ENCODE assay signal across 29 cellular contexts in genomic region chr18:8073167-8073566, GRCh38.
"Had no signal": no experiment of that assay in that cellular context is flagged by ENCODE, and none has a peak within 500 bp of the region (broad histone marks: within the 10 kb centered on the region; RNA-seq: fewer than 3 reads in every experiment).

No MANE protein-coding gene starts in this region.

- H3K27ac ChIP-seq: esophagus squamous epithelium, neural progenitor cell, parathyroid adenoma, suprapubic skin, thyroid gland, vagina had no signal

- H3K9ac ChIP-seq: neural progenitor cell, parathyroid adenoma had no signal

- ATAC-seq: effector memory CD8-positive, alpha-beta T cell; left lobe of liver; naive thymus-derived CD4-positive, alpha-beta T cell; sciatic nerve; stimulated activated naive CD8-positive, alpha-beta T cell treated with anti-CD3 and anti-CD28 coated beads, Interleukin-15, amount 100 ng/mL, for 72 hours had no signal

- DNase-seq: cortex of kidney; effector memory CD8-positive, alpha-beta T cell; erythroblast; esophagus squamous epithelium; head of caudate nucleus; kidney; mesendoderm; midbrain; naive thymus-derived CD4-positive, alpha-beta T cell; stimulated activated CD4-positive, alpha-beta T cell treated with anti-CD3 and anti-CD28 coated beads, Interleukin-12 subunit alpha, Interleukin-12 subunit beta, amount 100 ng/mL, for 4 hours; stimulated activated CD4-positive, alpha-beta T cell treated with anti-CD3 and anti-CD28 coated beads, Interleukin-1b, Interleukin-23, amount 100 ng/mL, for 48 hours; stimulated activated CD4-positive, alpha-beta T cell treated with anti-CD3 and anti-CD28 coated beads, Interleukin-4, amount 100 ng/mL, for 1 hour; stimulated activated CD8-positive, alpha-beta memory T cell treated with anti-CD3 and anti-CD28 coated beads, Interleukin-4, amount 100 ng/mL, for 48 hours; stimulated activated naive CD4-positive, alpha-beta T cell; stimulated activated naive CD8-positive, alpha-beta T cell treated with anti-CD3 and anti-CD28 coated beads, Interleukin-15, amount 100 ng/mL, for 72 hours; thyroid gland; trophoblast cell had no signal

- H3K9me3 ChIP-seq: esophagus squamous epithelium, suprapubic skin, thyroid gland, vagina had no signal

- H3K27me3 Mint-ChIP-seq: effector memory CD8-positive, alpha-beta T cell; naive thymus-derived CD4-positive, alpha-beta T cell; progenitor cell of endocrine pancreas; stimulated activated naive CD8-positive, alpha-beta T cell treated with anti-CD3 and anti-CD28 coated beads, Interleukin-15, amount 100 ng/mL, for 72 hours had no signal

- H3K9me3 Mint-ChIP-seq: effector memory CD8-positive, alpha-beta T cell; nephron; neural progenitor cell; stimulated activated naive CD8-positive, alpha-beta T cell treated with anti-CD3 and anti-CD28 coated beads, Interleukin-15, amount 100 ng/mL, for 72 hours had no signal

- H3K4me3 Mint-ChIP-seq: effector memory CD8-positive, alpha-beta T cell; naive thymus-derived CD4-positive, alpha-beta T cell; nephron; neural progenitor cell; stimulated activated naive CD8-positive, alpha-beta T cell treated with anti-CD3 and anti-CD28 coated beads, Interleukin-15, amount 100 ng/mL, for 72 hours had no signal

- FAIRE-seq: endometrium, frontal cortex, kidney had no signal

- H3K36me3 ChIP-seq: esophagus squamous epithelium, neural progenitor cell, suprapubic skin, thyroid gland, vagina had no signal

- H3K4me1 ChIP-seq: esophagus squamous epithelium, neural progenitor cell, parathyroid adenoma, suprapubic skin, vagina had no signal

- H3K4me2 ChIP-seq: neural progenitor cell, smooth muscle cell had no signal

- H3K4me1 Mint-ChIP-seq: naive thymus-derived CD4-positive, alpha-beta T cell; nephron; neural progenitor cell; stimulated activated naive CD8-positive, alpha-beta T cell treated with anti-CD3 and anti-CD28 coated beads, Interleukin-15, amount 100 ng/mL, for 72 hours had no signal

- H3K79me2 ChIP-seq: parathyroid adenoma had no signal

- H2AFZ ChIP-seq: neural progenitor cell, parathyroid adenoma had no signal

- H3K27ac Mint-ChIP-seq: effector memory CD8-positive, alpha-beta T cell; naive thymus-derived CD4-positive, alpha-beta T cell; nephron; neural progenitor cell; progenitor cell of endocrine pancreas; stimulated activated naive CD8-positive, alpha-beta T cell treated with anti-CD3 and anti-CD28 coated beads, Interleukin-15, amount 100 ng/mL, for 72 hours had no signal

- H3K4me3 ChIP-seq: esophagus squamous epithelium, lung, neural progenitor cell, smooth muscle cell, suprapubic skin, thyroid gland, vagina had no signal

- H3K27me3 ChIP-seq: esophagus squamous epithelium, neural progenitor cell, suprapubic skin, thyroid gland, vagina had no signal
